7 cellular contexts compared by ENCODE assay signal in genomic region chr5:159100928-159101646, GRCh38. TPM values are rescaled to one million over a fixed set of nuclear protein-coding genes. Genes with fewer than 3 reads are reported as not detected.
DNase-seq lines count a peak whose midpoint lies in the region; ATAC-seq, FAIRE-seq and TF ChIP-seq lines count a peak whose summit lies in the region.

No MANE protein-coding gene starts in this region.

- in situ Hi-C loops in K562 (cut with MboI) = loop anchor here (10.0 kb wide), 1 partner anchor 926 kb away; no protein-coding TSS in a partner anchor

- no peak for TF ChIP-seq POLR2A in K562 (conservative IDR thresholded peaks at IDR 0.05)

- intact Hi-C loops in K562 (cut with micrococcal nuclease) = loop anchor here (10.0 kb wide), 1 partner anchor 1356 kb away; the partner anchor contains the start of gene LSM11

- H3K27ac ChIP-seq in K562 (ENCODE audit: extremely low read depth, low read depth, low read length) (no peak overlapping the region), muscle layer of duodenum (ENCODE audit: low read length) (peak overlapping the region; percentile 40)

- H3K9me3 ChIP-seq in K562 (replicated peaks; ENCODE audit: control insufficient read depth, insufficient read depth, low read depth, low read length) (no peaks in the 10 kb centered on the region), muscle layer of duodenum (ENCODE audit: control insufficient read depth in 1 of 2, low read length in 2 of 2) (no peaks in the 10 kb centered on the region)

- H3K4me1 ChIP-seq in K562 (replicated peaks in 1 of 2; ENCODE audit: control insufficient read depth in 2 of 2, insufficient read depth in 2 of 2, low read length in 2 of 2) (peaks cover 0 to 26% of the 10 kb centered on the region in 2 experiments; a peak in 2 of 5 replicates), muscle layer of duodenum (ENCODE audit: control insufficient read depth in 1 of 2, insufficient read depth in 2 of 2, low read length in 2 of 2) (peaks cover 0 to 38% of the 10 kb centered on the region in 2 donors)

- H3K9ac ChIP-seq in K562 (ENCODE audit: insufficient read depth in 1 of 2, low read depth in 2 of 2, low read length in 2 of 2) = no peak overlapping the region

- TF ChIP-seq RAD21 in K562 (CRISPR knock-in tag; conservative IDR thresholded peaks at IDR 0.05 in 1 of 2, IDR thresholded peaks at IDR 0.05 in 1 of 2) = no peak

- TF ChIP-seq EP300 in K562 (IDR thresholded peaks at IDR 0.05; ENCODE audit: low read length) = no peak

- H2AFZ ChIP-seq in K562 (ENCODE audit: low read depth, low read length) = no peak overlapping the region

- H3K27me3 ChIP-seq in K562 (ENCODE audit: control insufficient read depth in 2 of 2, insufficient read depth in 2 of 2, low read length in 2 of 2) (peaks cover 13 to 21% of the 10 kb centered on the region in 2 experiments; a peak in 4 of 5 replicates), muscle layer of duodenum (ENCODE audit: low read depth, low read length) (peaks cover 53% of the 10 kb centered on the region)

- 24% methylated on average over 16 of the region's 16 CpGs for WGBS in K562 (ENCODE audit: insufficient coverage, low coverage, missing lambda C conversion rate)

- no peak for DNase-seq in K562 (ENCODE audit: extremely low read depth in 1 of 4, low spot score in 3 of 4)
- DNase-seq in activated gamma-delta T cell treated with Interleukin-2 at 50 U/mL for 16 hours = no peak
- DNase-seq in Ammon's horn (ENCODE audit: low spot score) = no peak
- no peak for DNase-seq in cortex of kidney (lab: John Stamatoyannopoulos, UW)

- no TSS peak for BruUV-seq in K562 (replicated peaks; lab: Mats Ljungman, UMichigan)

- POLR2A ChIA-PET in K562 (lab: Yijun Ruan, JAX) = interaction anchor here (0.7 to 1.7 kb wide), 2 partner anchors 16 to 17 kb away, joined by 4 read pairs; no protein-coding TSS in a partner anchor

- H3K79me2 ChIP-seq in K562 (ENCODE audit: control insufficient read depth, insufficient read depth, low read length) = no peaks in the 10 kb centered on the region

- no peak for TF ChIP-seq CTCF in K562 (IDR thresholded peaks at IDR 0.05 in 2 of 3, conservative IDR thresholded peaks at IDR 0.05 in 1 of 3; ENCODE audit: insufficient read depth in 2 of 3, low read depth in 1 of 3, low read length in 3 of 3)

- CTCF ChIA-PET in K562 (lab: Yijun Ruan, JAX; ENCODE audit: low intra/inter-chr PET ratio) = no interaction called here

- H4K20me1 ChIP-seq in K562 (replicated peaks; ENCODE audit: control insufficient read depth, insufficient read depth, low read length) = no peaks in the 10 kb centered on the region

- no peak overlapping the region; the same call in 1 of the 2 replicates for H3K4me3 ChIP-seq in K562
- peak overlapping the region; percentile 41 to 66 for H3K4me3 ChIP-seq in muscle layer of duodenum (ENCODE audit: low read depth in 1 of 2, low read length in 2 of 2)

- no peaks in the 10 kb centered on the region for H3K36me3 ChIP-seq in K562 (ENCODE audit: control insufficient read depth, insufficient read depth, low read length)
- no peaks in the 10 kb centered on the region for H3K36me3 ChIP-seq in muscle layer of duodenum (ENCODE audit: control insufficient read depth in 1 of 2, insufficient read depth in 2 of 2, low read length in 2 of 2)

- peaks cover 5% of the 10 kb centered on the region for H3K9me1 ChIP-seq in K562 (ENCODE audit: control insufficient read depth, insufficient read depth, low read length)

- no peak for FAIRE-seq in K562 (lab: Jason Lieb, UNC)

- peak; percentile 1 for ATAC-seq in GM18909 (IDR thresholded peaks at IDR 0.05; ENCODE audit: poor library complexity, unreplicated experiment)
- ATAC-seq in HG03045 (IDR thresholded peaks at IDR 0.05; ENCODE audit: unreplicated experiment) = peak; percentile 9
- ATAC-seq in K562 = no peak

- H3K4me2 ChIP-seq in K562 (ENCODE audit: insufficient read depth, low read length) = no peak overlapping the region

TF ChIP-seq in K562, 482 proteins besides CTCF, POLR2A, EP300 and RAD21:
- TF ChIP-seq ZNF512 (tag; IDR thresholded peaks at IDR 0.05) = peak; percentile 92
- no peak for TF ChIP-seq ZFP36 (IDR thresholded peaks at IDR 0.05; ENCODE audit: low read depth, low read length, partially characterized antibody)
TF ChIP-seq in K562: peak in this region for 1.

RNA-seq across cellular contexts. Expression of gene EBF1, which starts 1.4 kb away (rescaled TPM):
- total RNA-seq in K562 (2011; cell fraction: chromatin; rRNA removed; ENCODE audit: low replicate concordance) = 0.37 and 1.5 TPM in 2 replicates
- 0.17 and 0.26 TPM in 2 replicates for total RNA-seq in K562 (2011; cell fraction: nucleolus; rRNA removed)
- total RNA-seq in K562 (2011; cell fraction: nucleoplasm; rRNA removed) = 0.38 and 0.44 TPM in 2 replicates
- total RNA-seq in K562 (2014; rRNA removed) (0.16 and 0.36 TPM in 2 replicates), K562 (2014; rRNA removed; fragmentation: Illumina TruSeq; extraction: Trizol) (not detected in 2 replicates), K562 (2015; rRNA removed; fragmentation: Illumina TruSeq; extraction: Trizol) (not detected in 2 replicates), K562 (2021) (0.07 and 0.24 TPM in 2 replicates)
- polyA plus RNA-seq in K562 (2011; rRNA removed) (0.07 TPM in 1 of 2 replicates, not detected in the other), K562 (2014; fragmentation: Illumina TruSeq; extraction: Trizol) (0.12 TPM in 1 of 2 replicates, not detected in the other), K562 (2014; fragmentation: Nextera tagmentation; extraction: Ambion mirVana) (under 1 TPM in 1 of 2 experiments, not detected in 1; 0.13 TPM), K562 (2014; rRNA removed) (0.42 TPM in 1 of 2 replicates, not detected in the other)
- not detected in 2 replicates for polyA plus RNA-seq in K562 (2011; cell fraction: cytosol; rRNA removed)
- polyA plus RNA-seq in K562 (2011; cell fraction: nucleus; rRNA removed) = 0.23 TPM in 1 of 2 replicates, not detected in the other
- polyA plus RNA-seq in K562 (2012) = 0.03 TPM in 2 replicates
- polyA minus RNA-seq in K562 (2011; rRNA and poly(A)+ RNA removed) = not detected in 2 replicates
- not detected in 2 replicates for polyA minus RNA-seq in K562 (2011; cell fraction: cytosol; rRNA and poly(A)+ RNA removed)
- 0.27 and 1.2 TPM in 2 replicates for polyA minus RNA-seq in K562 (2011; cell fraction: nucleus; rRNA and poly(A)+ RNA removed)
